8 cellular contexts compared by ENCODE assay signal in the genomic region with DNA sequence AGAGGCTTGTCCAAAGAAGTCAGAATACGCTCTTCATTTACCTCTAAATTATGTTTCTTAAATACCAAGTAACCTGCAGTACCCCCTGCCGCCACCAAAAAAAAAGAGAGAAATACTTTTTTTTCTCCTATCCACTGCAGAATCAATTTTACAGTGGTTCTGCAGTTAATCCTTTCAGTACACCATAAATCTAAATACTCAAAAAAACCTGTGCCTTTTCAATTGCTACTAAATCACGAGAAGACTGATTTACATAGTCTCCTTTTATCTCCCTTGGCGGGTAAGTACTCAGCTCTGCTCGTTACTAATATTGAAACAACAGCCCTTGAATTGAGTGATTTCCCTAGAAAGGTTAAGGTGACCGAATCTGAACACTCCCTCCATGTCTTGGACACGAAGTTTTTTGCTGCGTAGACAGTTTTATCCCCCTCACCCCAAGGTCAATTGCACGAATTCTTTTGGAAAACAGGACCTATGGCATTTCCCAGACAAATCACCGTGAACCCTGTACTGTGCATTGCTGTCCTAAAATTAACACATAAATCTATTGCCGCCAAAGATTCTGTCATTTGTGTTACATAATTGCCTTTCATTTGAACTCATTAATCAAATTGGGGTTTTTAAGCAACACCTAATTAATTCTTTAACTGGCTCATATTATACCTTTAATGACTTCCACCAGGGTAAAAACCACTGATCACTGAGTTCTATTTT. TPM values are rescaled to one million over a fixed set of nuclear protein-coding genes. Genes with fewer than 3 reads are reported as not detected.
DNase-seq lines count a peak whose midpoint lies in the region; ATAC-seq and TF ChIP-seq lines count a peak whose summit lies in the region.

No MANE protein-coding gene starts in this region.

- DNase-seq in CD1c-positive myeloid dendritic cell (ENCODE audit: extremely low spot score) (peak; percentile 82), GM19240 (ENCODE audit: insufficient read length, low spot score) (peak; percentile 12), HT1080 (ENCODE audit: low read depth) (peak; percentile 68), hepatocyte (ENCODE audit: low spot score) (no peak), NCI-H774 (lab: John Stamatoyannopoulos, UW) (no peak)
- peak; percentile 47 for DNase-seq in activated CD8-positive, alpha-beta T cell treated with anti-CD3 and anti-CD28 coated beads, Interleukin-2, amount 10 ng/mL, durations not matched to agents 7 days and 5 days
- peak; percentile 39 for DNase-seq in stimulated activated naive B cell treated with anti-CD40 and anti-IgM and Interleukin-4, amounts not matched to agents 10 μg/mL and 1 μg/mL and 100 μg/mL, for 72 hours
- no peak for DNase-seq in effector CD4-positive, alpha-beta T cell

- H3K4me1 ChIP-seq in hepatocyte (ENCODE audit: insufficient read depth) = peaks cover 25% of the 10 kb centered on the region

- CTCF ChIA-PET in activated CD8-positive, alpha-beta T cell treated with anti-CD3 and anti-CD28 coated beads, Interleukin-2, amount 10 ng/mL, durations not matched to agents 7 days and 5 days (lab: Charles Lee) = interaction anchor here (0.7 to 4.6 kb wide), 6 partner anchors 9 to 203 kb away, joined by 4 to 35 read pairs (median 12); a partner anchor contains a TSS

- peaks cover 23% of the 10 kb centered on the region for H3K27me3 ChIP-seq in hepatocyte

- peak overlapping the region; percentile 76 for H3K4me3 ChIP-seq in hepatocyte

- H3K36me3 Mint-ChIP-seq in activated CD8-positive, alpha-beta T cell treated with anti-CD3 and anti-CD28 coated beads, Interleukin-2, amount 10 ng/mL, durations not matched to agents 7 days and 5 days (ENCODE audit: low read depth) = peaks cover 55% of the 10 kb centered on the region
- H3K36me3 Mint-ChIP-seq in stimulated activated naive B cell treated with anti-CD40 and anti-IgM and Interleukin-4, amounts not matched to agents 10 μg/mL and 1 μg/mL and 100 μg/mL, for 72 hours = peaks cover 16 to 30% of the 10 kb centered on the region in 2 donors

- H3K79me2 ChIP-seq in hepatocyte = peaks cover 31% of the 10 kb centered on the region

- H3K27ac Mint-ChIP-seq in activated CD8-positive, alpha-beta T cell treated with anti-CD3 and anti-CD28 coated beads, Interleukin-2, amount 10 ng/mL, durations not matched to agents 7 days and 5 days = peak overlapping the region; percentile 96
- H3K27ac Mint-ChIP-seq in stimulated activated naive B cell treated with anti-CD40 and anti-IgM and Interleukin-4, amounts not matched to agents 10 μg/mL and 1 μg/mL and 100 μg/mL, for 72 hours = peak overlapping the region; percentile 100

- peak overlapping the region; percentile 91 for H3K4me3 Mint-ChIP-seq in activated CD8-positive, alpha-beta T cell treated with anti-CD3 and anti-CD28 coated beads, Interleukin-2, amount 10 ng/mL, durations not matched to agents 7 days and 5 days
- peak overlapping the region; percentile 94 to 100 for H3K4me3 Mint-ChIP-seq in stimulated activated naive B cell treated with anti-CD40 and anti-IgM and Interleukin-4, amounts not matched to agents 10 μg/mL and 1 μg/mL and 100 μg/mL, for 72 hours

- TF ChIP-seq CTCF in hepatocyte (IDR thresholded peaks at IDR 0.05; ENCODE audit: poor library complexity) = peak; percentile 41

- H3K27me3 Mint-ChIP-seq in activated CD8-positive, alpha-beta T cell treated with anti-CD3 and anti-CD28 coated beads, Interleukin-2, amount 10 ng/mL, durations not matched to agents 7 days and 5 days (ENCODE audit: low read depth) = no peaks in the 10 kb centered on the region
- H3K27me3 Mint-ChIP-seq in stimulated activated naive B cell treated with anti-CD40 and anti-IgM and Interleukin-4, amounts not matched to agents 10 μg/mL and 1 μg/mL and 100 μg/mL, for 72 hours = peaks cover 0 to 1% of the 10 kb centered on the region in 2 donors

- no peaks in the 10 kb centered on the region for H3K9me3 Mint-ChIP-seq in activated CD8-positive, alpha-beta T cell treated with anti-CD3 and anti-CD28 coated beads, Interleukin-2, amount 10 ng/mL, durations not matched to agents 7 days and 5 days (ENCODE audit: insufficient read depth)
- H3K9me3 Mint-ChIP-seq in stimulated activated naive B cell treated with anti-CD40 and anti-IgM and Interleukin-4, amounts not matched to agents 10 μg/mL and 1 μg/mL and 100 μg/mL, for 72 hours = no peaks in the 10 kb centered on the region

- H2AFZ ChIP-seq in hepatocyte = peak overlapping the region; percentile 5

- no peaks in the 10 kb centered on the region for H3K9me2 ChIP-seq in hepatocyte (replicated peaks; ENCODE audit: insufficient read depth)

- ATAC-seq in activated CD8-positive, alpha-beta T cell treated with anti-CD3 and anti-CD28 coated beads, Interleukin-2, amount 10 ng/mL, durations not matched to agents 7 days and 5 days = peak; percentile 7
- peak; percentile 49 to 51 for ATAC-seq in stimulated activated naive B cell treated with anti-CD40 and anti-IgM and Interleukin-4, amounts not matched to agents 10 μg/mL and 1 μg/mL and 100 μg/mL, for 72 hours (replicated peaks)

- peak overlapping the region; percentile 85 for H3K4me2 ChIP-seq in hepatocyte

- WGBS in hepatocyte (ENCODE audit: low lambda C conversion rate, missing lambda C conversion rate) = 15% methylated on average over 11 of the region's 11 CpGs

- peaks cover 3% of the 10 kb centered on the region for H3K36me3 ChIP-seq in hepatocyte (replicated peaks; ENCODE audit: insufficient read depth, low read depth)

- H4K20me1 ChIP-seq in hepatocyte (ENCODE audit: insufficient read depth, poor library complexity, severe bottlenecking) = peaks cover 20% of the 10 kb centered on the region

- H3K27ac ChIP-seq in hepatocyte = peak overlapping the region; percentile 99

- H3K4me1 Mint-ChIP-seq in activated CD8-positive, alpha-beta T cell treated with anti-CD3 and anti-CD28 coated beads, Interleukin-2, amount 10 ng/mL, durations not matched to agents 7 days and 5 days (ENCODE audit: low read depth) = peaks cover 47% of the 10 kb centered on the region
- peaks cover 26 to 46% of the 10 kb centered on the region in 2 donors for H3K4me1 Mint-ChIP-seq in stimulated activated naive B cell treated with anti-CD40 and anti-IgM and Interleukin-4, amounts not matched to agents 10 μg/mL and 1 μg/mL and 100 μg/mL, for 72 hours

- no peaks in the 10 kb centered on the region for H3K9me3 ChIP-seq in hepatocyte (ENCODE audit: low read depth)

- POLR2A ChIA-PET in activated CD8-positive, alpha-beta T cell treated with anti-CD3 and anti-CD28 coated beads, Interleukin-2, amount 10 ng/mL, durations not matched to agents 7 days and 5 days (lab: Charles Lee) = interaction anchor here (0.6 to 7.6 kb wide), 12 partner anchors 8 to 410 kb away, joined by 3 to 150 read pairs (median 36); a partner anchor contains a TSS

RNA-seq across cellular contexts. Expression of a gene that starts 0.5 kb away (rescaled TPM):
- total RNA-seq in HT1080 (2014; rRNA removed; shearing (Covaris generic)) = 7,505 and 7,948 TPM in 2 replicates
- 6,105 and 6,990 TPM in 2 replicates for polyA plus RNA-seq in HT1080 (2015; cell fraction: cytosol; rRNA removed)
- polyA plus RNA-seq in HT1080 (2015; cell fraction: nucleus; rRNA removed) = 9,396 and 9,476 TPM in 2 replicates
- 1,000 to 10,000 TPM; 2,550 to 2,568 TPM for total RNA-seq in activated CD8-positive, alpha-beta T cell treated with anti-CD3 and anti-CD28 coated beads, Interleukin-2, amount 10 ng/mL, durations not matched to agents 7 days and 5 days
- 833 and 1,051 TPM in 2 replicates for total RNA-seq in hepatocyte
- 302 and 335 TPM in 2 replicates for polyA plus RNA-seq in hepatocyte

RNA-seq across cellular contexts. Expression of a gene that starts 26.1 kb away (rescaled TPM):
- total RNA-seq in HT1080 (2014; rRNA removed; shearing (Covaris generic)) = 8.2 and 10.3 TPM in 2 replicates
- polyA plus RNA-seq in HT1080 (2015; cell fraction: cytosol; rRNA removed) = 9.6 and 13.4 TPM in 2 replicates
- polyA plus RNA-seq in HT1080 (2015; cell fraction: nucleus; rRNA removed) = 13.4 and 15.8 TPM in 2 replicates
- 10 to 100 TPM; 11.6 to 13.6 TPM for total RNA-seq in activated CD8-positive, alpha-beta T cell treated with anti-CD3 and anti-CD28 coated beads, Interleukin-2, amount 10 ng/mL, durations not matched to agents 7 days and 5 days
- total RNA-seq in hepatocyte = 4.2 and 5.4 TPM in 2 replicates
- polyA plus RNA-seq in hepatocyte = 3.5 and 5.9 TPM in 2 replicates

Comparison
In these comparisons a context has a peak if more than half of its experiments do, and no peak if none do; other contexts are left out.
1. DNase-seq: peak in CD1c-positive myeloid dendritic cell (single experiment), GM19240 (single experiment), HT1080 (single experiment), activated CD8-positive, alpha-beta T cell treated with anti-CD3 and anti-CD28 coated beads, Interleukin-2, amount 10 ng/mL, durations not matched to agents 7 days and 5 days (single experiment) and stimulated activated naive B cell treated with anti-CD40 and anti-IgM and Interleukin-4, amounts not matched to agents 10 μg/mL and 1 μg/mL and 100 μg/mL, for 72 hours (single experiment); none in hepatocyte (single experiment), effector CD4-positive, alpha-beta T cell (single experiment) and NCI-H774 (single experiment).